23 cellular contexts compared by ENCODE assay signal in the genomic region with DNA sequence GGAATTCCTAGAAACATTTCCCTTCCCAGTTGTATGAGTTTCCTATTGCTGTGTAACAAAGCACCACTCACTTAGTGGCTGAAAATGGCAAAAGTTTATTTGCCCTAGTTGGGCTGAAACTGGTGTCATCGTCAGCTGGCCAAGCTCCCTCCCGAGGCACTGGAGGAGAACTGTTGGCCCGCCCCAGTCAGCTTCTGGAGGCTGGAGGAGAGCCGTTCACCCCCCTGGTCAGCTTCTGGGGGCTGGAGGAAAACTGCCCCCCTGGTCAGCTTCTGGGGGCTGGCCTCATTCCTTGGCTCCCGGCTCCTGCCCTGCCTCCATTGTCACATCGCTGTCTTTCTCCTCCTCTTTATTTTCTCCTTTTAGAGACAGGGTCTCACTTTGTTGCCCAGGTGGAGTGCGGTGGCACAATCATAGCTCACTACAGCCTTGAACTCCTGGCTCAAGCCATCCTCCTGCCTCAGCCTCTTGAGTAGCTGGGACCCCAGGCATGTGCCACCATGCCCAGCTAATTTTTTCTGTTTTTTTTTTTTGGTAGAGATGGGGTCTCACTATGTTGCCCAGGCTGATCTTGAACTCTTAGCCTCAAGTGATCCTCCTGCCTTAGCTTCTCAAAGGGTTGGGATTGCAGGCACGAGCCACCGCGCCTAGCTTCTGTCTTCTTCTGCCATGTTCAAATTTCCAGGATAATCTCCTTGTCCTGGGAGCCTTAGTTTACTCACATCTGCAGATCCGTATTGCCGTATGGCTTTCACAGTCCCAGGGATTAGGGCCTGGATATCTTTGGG. TPM values are rescaled to one million over a fixed set of nuclear protein-coding genes. Genes with fewer than 3 reads are reported as not detected.
A peak's percentile ranks its signal among the peaks of the same experiment; 100 is the strongest.
DNase-seq lines count a peak whose midpoint lies in the region; ATAC-seq, FAIRE-seq and TF ChIP-seq lines count a peak whose summit lies in the region.
"Had no signal": no experiment of that assay in that cellular context is flagged by ENCODE, and none has a peak within 500 bp of the region (broad histone marks: within the 10 kb centered on the region; RNA-seq: fewer than 3 reads in every experiment).

No MANE protein-coding gene starts in this region.

- H3K4me3 Mint-ChIP-seq in activated T-cell treated with anti-CD3 and anti-CD28 coated beads, Interleukin-2, amount 50 U/mL, for 24 hours, result no peak overlapping the region
- no peak overlapping the region for H3K4me3 Mint-ChIP-seq in activated T-cell treated with anti-CD3 and anti-CD28 coated beads, Interleukin-2, amount 50 U/mL, for 4 hours
- H3K4me3 Mint-ChIP-seq in astrocyte (ENCODE audit: unreplicated experiment), result peak overlapping the region; percentile 14
- peak overlapping the region; percentile 61 to 72 (median 67) for H3K4me3 Mint-ChIP-seq in nephron
- H3K4me3 Mint-ChIP-seq: activated CD4-positive, alpha-beta T cell treated with anti-CD3 and anti-CD28 coated beads, Interleukin-2, amount 10 ng/mL, durations not matched to agents 24 days and 14 days; central memory CD8-positive, alpha-beta T cell had no signal

- peaks cover 7% of the 10 kb centered on the region for H3K9me3 Mint-ChIP-seq in activated T-cell treated with anti-CD3 and anti-CD28 coated beads, Interleukin-2, amount 50 U/mL, for 24 hours
- peaks cover 4% of the 10 kb centered on the region for H3K9me3 Mint-ChIP-seq in activated T-cell treated with anti-CD3 and anti-CD28 coated beads, Interleukin-2, amount 50 U/mL, for 4 hours
- H3K9me3 Mint-ChIP-seq in astrocyte (ENCODE audit: unreplicated experiment), result peaks cover 6% of the 10 kb centered on the region
- H3K9me3 Mint-ChIP-seq in nephron, result peaks cover 19% of the 10 kb centered on the region
- H3K9me3 Mint-ChIP-seq: activated CD4-positive, alpha-beta T cell treated with anti-CD3 and anti-CD28 coated beads, Interleukin-2, amount 10 ng/mL, durations not matched to agents 24 days and 14 days; central memory CD8-positive, alpha-beta T cell had no signal

- no peaks in the 10 kb centered on the region for H3K27me3 ChIP-seq in astrocyte (ENCODE audit: insufficient read depth, low read length)
- H3K27me3 ChIP-seq: esophagus muscularis mucosa, gastrocnemius medialis, upper lobe of left lung had no signal

- H3K4me3 ChIP-seq in astrocyte (ENCODE audit: insufficient read depth, low read depth, low read length), result no peak overlapping the region
- H3K4me3 ChIP-seq: esophagus muscularis mucosa, gastrocnemius medialis, spleen, upper lobe of left lung had no signal

- no peak for ATAC-seq in activated T-cell treated with anti-CD3 and anti-CD28 coated beads, Interleukin-2, amount 50 U/mL, for 4 hours
- no peak for ATAC-seq in GM21528 (IDR thresholded peaks at IDR 0.05; ENCODE audit: low FRiP score, unreplicated experiment)
- ATAC-seq: gastrocnemius medialis had no signal

- CTCF ChIA-PET in HEK293T (lab: Yijun Ruan, JAX), result no interaction called here

- no peaks in the 10 kb centered on the region for H3K36me3 Mint-ChIP-seq in activated T-cell treated with anti-CD3 and anti-CD28 coated beads, Interleukin-2, amount 50 U/mL, for 24 hours (ENCODE audit: low read depth)
- no peaks in the 10 kb centered on the region for H3K36me3 Mint-ChIP-seq in activated T-cell treated with anti-CD3 and anti-CD28 coated beads, Interleukin-2, amount 50 U/mL, for 4 hours (ENCODE audit: insufficient read depth)
- H3K36me3 Mint-ChIP-seq in astrocyte (ENCODE audit: low read depth, unreplicated experiment), result peaks cover 3% of the 10 kb centered on the region
- H3K36me3 Mint-ChIP-seq in nephron (ENCODE audit: low read depth), result peaks cover 50% of the 10 kb centered on the region

- no peak overlapping the region for H3K27ac Mint-ChIP-seq in activated T-cell treated with anti-CD3 and anti-CD28 coated beads, Interleukin-2, amount 50 U/mL, for 24 hours
- H3K27ac Mint-ChIP-seq in astrocyte (ENCODE audit: unreplicated experiment) (no peak overlapping the region), nephron (peak overlapping the region in 1 of 3 experiments; percentile 63)
- H3K27ac Mint-ChIP-seq: activated CD4-positive, alpha-beta T cell treated with anti-CD3 and anti-CD28 coated beads, Interleukin-2, amount 10 ng/mL, durations not matched to agents 24 days and 14 days had no signal

- no peak overlapping the region for H3K4me2 ChIP-seq in astrocyte (ENCODE audit: low read length)

- H4K20me1 ChIP-seq in astrocyte (ENCODE audit: insufficient read depth, low read length), result peaks cover 64% of the 10 kb centered on the region

- no peak overlapping the region for H3K27ac ChIP-seq in astrocyte (ENCODE audit: low read depth, low read length)
- H3K27ac ChIP-seq: esophagus muscularis mucosa, gastrocnemius medialis, spleen had no signal

- DNase-seq in activated T-cell treated with anti-CD3 and anti-CD28 coated beads, Interleukin-2, amount 50 U/mL, for 24 hours, result peak; percentile 24
- DNase-seq in activated T-cell treated with anti-CD3 and anti-CD28 coated beads, Interleukin-2, amount 50 U/mL, for 4 hours, result no peak
- DNase-seq in astrocyte (ENCODE audit: low read depth), result no peak
- DNase-seq in ureter (ENCODE audit: low spot score), result peak; percentile 35
- no peak for DNase-seq in HT-29 (ENCODE audit: low spot score)
- no peak for DNase-seq in HEK293T (ENCODE audit: extremely low spot score)
- DNase-seq: activated CD4-positive, alpha-beta T cell treated with anti-CD3 and anti-CD28 coated beads, Interleukin-2, amount 10 ng/mL, durations not matched to agents 24 days and 14 days; activated naive CD4-positive, alpha-beta T cell treated with Interleukin-2 at 50 U/mL for 16 hours; amygdala; C1 segment of cervical spinal cord; DMS 273 treated with DMSO at 0.1 percent for 48 hours; gastrocnemius medialis; mesenchymal stem cell; NCI-H1694 treated with DMSO at 0.1 percent for 48 hours; SHP77; spleen; stimulated activated CD4-positive, alpha-beta T cell treated with anti-CD3 and anti-CD28 coated beads, Interleukin-4, amount 100 ng/mL, for 24 hours; upper lobe of left lung had no signal

- H3K9me3 ChIP-seq in astrocyte (ENCODE audit: insufficient read depth, low read depth, low read length), result peaks cover 4% of the 10 kb centered on the region
- H3K9me3 ChIP-seq: gastrocnemius medialis, spleen, upper lobe of left lung had no signal

- POLR2A ChIA-PET in HEK293T (lab: Yijun Ruan, JAX), result no interaction called here

- FAIRE-seq in astrocyte (lab: Jason Lieb, UNC), result no peak
- FAIRE-seq: A204.1 had no signal

- H3K4me1 ChIP-seq in astrocyte (ENCODE audit: insufficient read depth, low read length), result peaks cover 16% of the 10 kb centered on the region

- H3K9ac ChIP-seq in astrocyte (ENCODE audit: low read length), result no peak overlapping the region

- H3K4me1 Mint-ChIP-seq in activated T-cell treated with anti-CD3 and anti-CD28 coated beads, Interleukin-2, amount 50 U/mL, for 24 hours (ENCODE audit: low read depth), result peaks cover 19% of the 10 kb centered on the region
- peaks cover 16% of the 10 kb centered on the region for H3K4me1 Mint-ChIP-seq in activated T-cell treated with anti-CD3 and anti-CD28 coated beads, Interleukin-2, amount 50 U/mL, for 4 hours (ENCODE audit: low read depth)
- H3K4me1 Mint-ChIP-seq in astrocyte (ENCODE audit: low read depth, unreplicated experiment) (peaks cover 6% of the 10 kb centered on the region), nephron (peaks cover 42% of the 10 kb centered on the region)

- peaks cover 75% of the 10 kb centered on the region for H3K79me2 ChIP-seq in astrocyte (ENCODE audit: insufficient read depth, low read length)

- TF ChIP-seq CTCF in astrocyte (IDR thresholded peaks at IDR 0.05; ENCODE audit: insufficient read depth, low read depth, low read length), result no peak
- TF ChIP-seq CTCF in nephron (IDR thresholded peaks at IDR 0.05; ENCODE audit: unreplicated experiment in 3 of 3), result no peak

- H2AFZ ChIP-seq in astrocyte (ENCODE audit: low read depth, low read length), result no peak overlapping the region

- no peaks in the 10 kb centered on the region for H3K36me3 ChIP-seq in astrocyte (ENCODE audit: insufficient read depth, low read length)
- H3K36me3 ChIP-seq: esophagus muscularis mucosa, gastrocnemius medialis, spleen, upper lobe of left lung had no signal

- H3K27me3 Mint-ChIP-seq in activated T-cell treated with anti-CD3 and anti-CD28 coated beads, Interleukin-2, amount 50 U/mL, for 24 hours, result peaks cover 11% of the 10 kb centered on the region
- H3K27me3 Mint-ChIP-seq in activated T-cell treated with anti-CD3 and anti-CD28 coated beads, Interleukin-2, amount 50 U/mL, for 4 hours (ENCODE audit: low read depth), result peaks cover 3% of the 10 kb centered on the region
- H3K27me3 Mint-ChIP-seq in astrocyte (ENCODE audit: low read depth, unreplicated experiment) (peaks cover 4% of the 10 kb centered on the region), nephron (ENCODE audit: low read depth) (no peaks in the 10 kb centered on the region)
- H3K27me3 Mint-ChIP-seq: central memory CD8-positive, alpha-beta T cell had no signal

TF ChIP-seq in HEK293T, 16 proteins besides CTCF, POLR2A, EP300 and RAD21:
- no peak for TF ChIP-seq NFRKB (IDR thresholded peaks at IDR 0.05)
- no peak for TF ChIP-seq FOXA1 (IDR thresholded peaks at IDR 0.05)
- TF ChIP-seq SUZ12 (IDR thresholded peaks at IDR 0.05), result no peak
- TF ChIP-seq TARDBP (IDR thresholded peaks at IDR 0.05), result no peak
- no peak for TF ChIP-seq FOXM1 (IDR thresholded peaks at IDR 0.05; ENCODE audit: borderline replicate concordance)
- no peak for TF ChIP-seq FOXK2 (IDR thresholded peaks at IDR 0.05)
- TF ChIP-seq, protein P1, sequence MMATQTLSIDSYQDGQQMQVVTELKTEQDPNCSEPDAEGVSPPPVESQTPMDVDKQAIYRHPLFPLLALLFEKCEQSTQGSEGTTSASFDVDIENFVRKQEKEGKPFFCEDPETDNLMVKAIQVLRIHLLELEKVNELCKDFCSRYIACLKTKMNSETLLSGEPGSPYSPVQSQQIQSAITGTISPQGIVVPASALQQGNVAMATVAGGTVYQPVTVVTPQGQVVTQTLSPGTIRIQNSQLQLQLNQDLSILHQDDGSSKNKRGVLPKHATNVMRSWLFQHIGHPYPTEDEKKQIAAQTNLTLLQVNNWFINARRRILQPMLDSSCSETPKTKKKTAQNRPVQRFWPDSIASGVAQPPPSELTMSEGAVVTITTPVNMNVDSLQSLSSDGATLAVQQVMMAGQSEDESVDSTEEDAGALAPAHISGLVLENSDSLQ (IDR thresholded peaks at IDR 0.05), result no peak
- TF ChIP-seq LEF1 (IDR thresholded peaks at IDR 0.05; ENCODE audit: borderline replicate concordance), result no peak

RNA-seq across cellular contexts. Expression of gene RGS12, which starts 3.2 kb away (rescaled TPM):
- total RNA-seq in activated T-cell treated with anti-CD3 and anti-CD28 coated beads, Interleukin-2, amount 50 U/mL, for 4 hours, result 1 to 10 TPM; 2.3 to 3.0 (median 2.5) TPM
- total RNA-seq in astrocyte (18.0 and 21.9 TPM in 2 replicates), ureter (50.8 TPM)
- total RNA-seq in HT-29 (2014; rRNA removed; shearing (Covaris generic)), result 7.1 and 7.6 TPM in 2 replicates

RNA-seq across cellular contexts. Expression of gene MSANTD1, which starts 47.1 kb away (rescaled TPM):
- total RNA-seq in activated T-cell treated with anti-CD3 and anti-CD28 coated beads, Interleukin-2, amount 50 U/mL, for 4 hours, result under 1 TPM; 0.66 to 0.87 (median 0.78) TPM
- 1.4 and 1.6 TPM in 2 replicates for total RNA-seq in astrocyte
- 1.7 TPM for total RNA-seq in ureter
- 0.41 and 0.44 TPM in 2 replicates for total RNA-seq in HT-29 (2014; rRNA removed; shearing (Covaris generic))

Comparison
In these comparisons a context has a peak if more than half of its experiments do, and no peak if none do; other contexts are left out.
1. DNase-seq: peak in activated T-cell treated with anti-CD3 and anti-CD28 coated beads, Interleukin-2, amount 50 U/mL, for 24 hours (single experiment) and ureter (single experiment); none in activated T-cell treated with anti-CD3 and anti-CD28 coated beads, Interleukin-2, amount 50 U/mL, for 4 hours (single experiment), astrocyte (single experiment), HT-29 (single experiment) and HEK293T (single experiment).
2. H3K4me3 Mint-ChIP-seq: peak in astrocyte (single experiment) and nephron (3 of 3); none in activated T-cell treated with anti-CD3 and anti-CD28 coated beads, Interleukin-2, amount 50 U/mL, for 24 hours (single experiment) and activated T-cell treated with anti-CD3 and anti-CD28 coated beads, Interleukin-2, amount 50 U/mL, for 4 hours (single experiment).